In genomic region chr19:42224940-42225717, GRCh38 we compare ENCODE assay signal across 22 cellular contexts. TPM values are rescaled to one million over a fixed set of nuclear protein-coding genes. Genes with fewer than 3 reads are reported as not detected.
DNase-seq lines count a peak whose midpoint lies in the region; ATAC-seq, FAIRE-seq and TF ChIP-seq lines count a peak whose summit lies in the region.
"Had no signal": no experiment of that assay in that cellular context is flagged by ENCODE, and none has a peak within 500 bp of the region (broad histone marks: within the 10 kb centered on the region; RNA-seq: fewer than 3 reads in every experiment).

No MANE protein-coding gene starts in this region.

- peaks cover 25 to 35% of the 10 kb centered on the region in 2 experiments for H3K36me3 ChIP-seq in HepG2 (replicated peaks in 1 of 2; ENCODE audit: control insufficient read depth in 1 of 2, insufficient read depth in 2 of 2, low read length in 2 of 2)
- peaks cover 0 to 33% (median 6%) of the 10 kb centered on the region in 4 donors for H3K36me3 ChIP-seq in right lobe of liver
- peaks cover 48 to 53% of the 10 kb centered on the region in 2 experiments for H3K36me3 ChIP-seq in trophoblast cell (ENCODE audit: control insufficient read depth in 1 of 2, insufficient read depth in 2 of 2, low read length in 2 of 2)

- H3K9ac ChIP-seq in HepG2 (ENCODE audit: insufficient read depth, low read depth, low read length) (no peak overlapping the region), trophoblast cell (ENCODE audit: low read length) (no peak overlapping the region)
- H3K9ac ChIP-seq: BLaER1 treated with 17β-estradiol and CSF1 and Interleukin-3, amounts not matched to agents 10 nM and 100 nM had no signal

- H4K12ac ChIP-seq in trophoblast cell (ENCODE audit: low read depth, low read length): no peak overlapping the region

- H3K23ac ChIP-seq in trophoblast cell (ENCODE audit: low read length): no peak overlapping the region

- no peak for FAIRE-seq in HepG2 (lab: Jason Lieb, UNC)
- FAIRE-seq: A549, D721Med, GM19239, H54, RCC 7860 had no signal

- no peak overlapping the region for H2BK120ac ChIP-seq in trophoblast cell (ENCODE audit: insufficient read depth, low read length, poor library complexity)

- H3K4ac ChIP-seq in trophoblast cell (ENCODE audit: low read depth, low read length): no peak overlapping the region

- no peaks in the 10 kb centered on the region for H3K9me3 ChIP-seq in HepG2 (ENCODE audit: low read length)
- no peaks in the 10 kb centered on the region for H3K9me3 ChIP-seq in right lobe of liver
- H3K9me3 ChIP-seq in trophoblast cell (ENCODE audit: insufficient read depth, low read depth, low read length): no peaks in the 10 kb centered on the region
- H3K9me3 ChIP-seq: A549; BLaER1 treated with 17β-estradiol and CSF1 and Interleukin-3, amounts not matched to agents 10 nM and 100 nM; MG63; SJSA1 had no signal

- peaks cover 13% of the 10 kb centered on the region for H3K4me1 Mint-ChIP-seq in endothelial cell (ENCODE audit: unreplicated experiment)

- H2AFZ ChIP-seq in HepG2 (ENCODE audit: low read length) (no peak overlapping the region), trophoblast cell (ENCODE audit: insufficient read depth, low read length, poor library complexity) (no peak overlapping the region)

- H3K27me3 ChIP-seq in HepG2 (ENCODE audit: control insufficient read depth in 1 of 2, insufficient read depth in 2 of 2, low read length in 2 of 2) (no peaks in the 10 kb centered on the region; a peak in 1 of 5 replicates), right lobe of liver (no peaks in the 10 kb centered on the region), trophoblast cell (ENCODE audit: insufficient read depth, low read length) (no peaks in the 10 kb centered on the region)
- H3K27me3 ChIP-seq: BLaER1 treated with 17β-estradiol and CSF1 and Interleukin-3, amounts not matched to agents 10 nM and 100 nM; MG63; SJSA1 had no signal

- CTCF ChIA-PET in HepG2 (lab: Yijun Ruan, JAX; ENCODE audit: low intra/inter-chr PET ratio, low total read pairs): no interaction called here

- BruUV-seq in HepG2 (replicated peaks; lab: Mats Ljungman, UMichigan): no TSS peak

- H3K27ac ChIP-seq in HepG2 (ENCODE audit: extremely low read length, insufficient read depth, low read length) (no peak overlapping the region), right lobe of liver (no peak overlapping the region), trophoblast cell (ENCODE audit: low read depth, low read length) (no peak overlapping the region)
- H3K27ac ChIP-seq: A549; BLaER1 treated with 17β-estradiol and CSF1 and Interleukin-3, amounts not matched to agents 10 nM and 100 nM; SJSA1 had no signal

- 96% methylated on average over 26 of the region's 37 CpGs for WGBS in HepG2 (ENCODE audit: low lambda C conversion rate)
- WGBS in right lobe of liver (ENCODE audit: insufficient coverage, low coverage, low lambda C conversion rate, missing lambda C conversion rate): 96% methylated on average over 5 of the region's 37 CpGs
- 100% methylated on average over 2 of the region's 37 CpGs for WGBS in trophoblast cell (ENCODE audit: extremely low coverage, insufficient coverage, insufficient read length)

- H3K27me3 Mint-ChIP-seq in endothelial cell (ENCODE audit: unreplicated experiment): peaks cover 9% of the 10 kb centered on the region
- H3K27me3 Mint-ChIP-seq: CD4-positive, alpha-beta T cell had no signal

- H3K79me2 ChIP-seq in HepG2 (ENCODE audit: insufficient read depth, low read length): peaks cover 30% of the 10 kb centered on the region
- peaks cover 8% of the 10 kb centered on the region for H3K79me2 ChIP-seq in trophoblast cell (ENCODE audit: control insufficient read depth, insufficient read depth, low read length, poor library complexity)

- no peak for TF ChIP-seq POLR2A in HepG2 (IDR thresholded peaks at IDR 0.05; ENCODE audit: insufficient read depth in 1 of 2, low read depth in 2 of 2, low read length in 2 of 2)
- TF ChIP-seq POLR2A in right lobe of liver (IDR thresholded peaks at IDR 0.05): no peak

- no peak overlapping the region for H2AK5ac ChIP-seq in trophoblast cell (ENCODE audit: low read length)

- TF ChIP-seq CTCF in HepG2 (CRISPR knock-in tag; IDR thresholded peaks at IDR 0.05) (no peak), right lobe of liver (IDR thresholded peaks at IDR 0.05) (no peak), endothelial cell (IDR thresholded peaks at IDR 0.05; ENCODE audit: unreplicated experiment) (no peak)

- no peak overlapping the region for H2BK12ac ChIP-seq in trophoblast cell (ENCODE audit: low read length)

- H3K4me3 ChIP-seq in HepG2 (replicated peaks in 1 of 3; ENCODE audit: insufficient read depth in 1 of 3, low read depth in 2 of 3, low read length in 3 of 3): no peak overlapping the region
- no peak overlapping the region for H3K4me3 ChIP-seq in right lobe of liver
- H3K4me3 ChIP-seq in trophoblast cell (ENCODE audit: low read depth, low read length): no peak overlapping the region
- H3K4me3 ChIP-seq: A549; BLaER1 treated with 17β-estradiol and CSF1 and Interleukin-3, amounts not matched to agents 10 nM and 100 nM; MG63; SJSA1 had no signal

- no peak overlapping the region for H4K91ac ChIP-seq in trophoblast cell (ENCODE audit: low read depth, low read length)

- DNase-seq in HepG2 (ENCODE audit: low spot score) (no peak), right lobe of liver (no peak), endothelial cell (ENCODE audit: low spot score) (no peak), trophoblast cell (no peak)
- DNase-seq: AML-193; CD4-positive, alpha-beta T cell; KG1; MG63; NCI-H1105 treated with DMSO at 0.1 percent for 48 hours; NCI-H146; NCI-H1930; NCI-H2107; NCI-H524 treated with DMSO at 0.1 percent for 48 hours; NCI-H774 had no signal

- peaks cover 5% of the 10 kb centered on the region for H3K79me1 ChIP-seq in trophoblast cell (ENCODE audit: low read length)

- H3K4me1 ChIP-seq in HepG2 (ENCODE audit: insufficient read depth, low read length): peaks cover 46% of the 10 kb centered on the region
- H3K4me1 ChIP-seq in right lobe of liver: peaks cover 0 to 12% (median 4%) of the 10 kb centered on the region in 4 donors
- peaks cover 4 to 6% of the 10 kb centered on the region in 2 experiments for H3K4me1 ChIP-seq in trophoblast cell (ENCODE audit: control insufficient read depth in 1 of 2, insufficient read depth in 2 of 2, low read length in 2 of 2)

- in situ Hi-C loops in HepG2 (cut with HindIII; ENCODE audit: extremely low pct_ligation_motif_present, low pct_unique_long_range_greater_than_20kb): no loop called here

- H3K4me3 Mint-ChIP-seq in endothelial cell (ENCODE audit: unreplicated experiment): peak overlapping the region; percentile 80
- H3K4me3 Mint-ChIP-seq: CD4-positive, alpha-beta T cell had no signal

- intact Hi-C loops in HepG2 (cut with micrococcal nuclease; ENCODE audit: unreplicated experiment): no loop called here
- intact Hi-C loops in right lobe of liver (cut with DNase I): no loop called here

- no peak overlapping the region for H4K8ac ChIP-seq in trophoblast cell (ENCODE audit: low read depth, low read length)

- no peak overlapping the region for H3K18ac ChIP-seq in trophoblast cell (ENCODE audit: low read length)

- H3K4me2 ChIP-seq in HepG2 (ENCODE audit: low read depth, low read length) (no peak overlapping the region), trophoblast cell (ENCODE audit: low read length) (no peak overlapping the region)
- H3K4me2 ChIP-seq: A549; BLaER1 treated with 17β-estradiol and CSF1 and Interleukin-3, amounts not matched to agents 10 nM and 100 nM had no signal

- no peak overlapping the region for H2BK5ac ChIP-seq in trophoblast cell (ENCODE audit: low read depth, low read length, poor library complexity)

- POLR2A ChIA-PET in HepG2 (lab: Yijun Ruan, JAX): interaction anchor here (0.8 to 2.3 kb wide), 2 partner anchors 9 to 18 kb away, joined by 3 to 9 read pairs; partner anchors contain the start of gene GSK3A

- no peak for TF ChIP-seq EP300 in HepG2 (IDR thresholded peaks at IDR 0.05; ENCODE audit: low read depth in 2 of 2, low read length in 2 of 2)
- TF ChIP-seq EP300 in HepG2 (CRISPR knock-in tag; IDR thresholded peaks at IDR 0.05; ENCODE audit: borderline replicate concordance): no peak

- no peak overlapping the region for H3K27ac Mint-ChIP-seq in endothelial cell (ENCODE audit: unreplicated experiment)
- H3K27ac Mint-ChIP-seq: CD4-positive, alpha-beta T cell had no signal

- no peak for TF ChIP-seq RAD21 in HepG2 (CRISPR knock-in tag; IDR thresholded peaks at IDR 0.05)

- ATAC-seq in HepG2: no peak
- no peak for ATAC-seq in right lobe of liver
- ATAC-seq in GM21367 (IDR thresholded peaks at IDR 0.05; ENCODE audit: unreplicated experiment): no peak
- ATAC-seq: A549 had no signal

- no peaks in the 10 kb centered on the region for H3K9me3 Mint-ChIP-seq in endothelial cell (ENCODE audit: unreplicated experiment)
- H3K9me3 Mint-ChIP-seq: CD4-positive, alpha-beta T cell had no signal

- peaks cover 6% of the 10 kb centered on the region; the same call in 1 of the 2 replicates for H4K20me1 ChIP-seq in HepG2 (ENCODE audit: insufficient read depth, low read length)

- no peak overlapping the region for H3K14ac ChIP-seq in trophoblast cell (ENCODE audit: low read length)

- peaks cover 33% of the 10 kb centered on the region for H3K36me3 Mint-ChIP-seq in endothelial cell (ENCODE audit: low read depth, unreplicated experiment)

RNA-seq across cellular contexts. Expression of gene ZNF526, which starts 5.0 kb away (rescaled TPM):
- total RNA-seq in HepG2 (2016; rRNA removed; fragmentation: Illumina TruSeq; extraction: Trizol) (8.4 and 8.5 TPM in 2 replicates), right lobe of liver (1 to 10 TPM; 1.9 to 3.9 (median 3.4) TPM), endothelial cell (ENCODE audit: unreplicated experiment) (13.9 TPM)
- total RNA-seq in HepG2 (2016; cell fraction: cytosol; rRNA removed; fragmentation: Illumina TruSeq; extraction: Trizol; ENCODE audit: low read depth): 3.2 and 4.1 TPM in 2 replicates
- total RNA-seq in HepG2 (2016; cell fraction: insoluble cytoplasmic fraction; rRNA removed; fragmentation: Illumina TruSeq; extraction: Trizol): 7.8 and 8.2 TPM in 2 replicates
- 7.8 and 8.0 TPM in 2 replicates for total RNA-seq in HepG2 (2016; cell fraction: membrane; rRNA removed; fragmentation: Illumina TruSeq; extraction: Trizol)
- 5.4 and 6.6 TPM in 2 replicates for total RNA-seq in HepG2 (2016; cell fraction: nucleus; rRNA removed; fragmentation: Illumina TruSeq; extraction: Trizol)
- polyA plus RNA-seq in HepG2 (2011; rRNA removed): 3.3 and 4.3 TPM in 2 replicates
- 1.6 and 1.7 TPM in 2 replicates for polyA plus RNA-seq in HepG2 (2011; cell fraction: cytosol; rRNA removed)
- 6.8 and 7.0 TPM in 2 replicates for polyA plus RNA-seq in HepG2 (2011; cell fraction: nucleus; rRNA removed)
- polyA plus RNA-seq in HepG2 (2012): 4.9 and 5.8 TPM in 2 replicates
- polyA plus RNA-seq in HepG2 (2016; cell fraction: cytosol; fragmentation: Illumina TruSeq; extraction: Trizol; ENCODE audit: low read depth): 0.61 and 0.84 TPM in 2 replicates
- polyA plus RNA-seq in HepG2 (2016; cell fraction: insoluble cytoplasmic fraction; fragmentation: Illumina TruSeq; extraction: Trizol; ENCODE audit: low read depth): 3.0 and 6.6 TPM in 2 replicates
- polyA plus RNA-seq in HepG2 (2016; cell fraction: membrane; fragmentation: Illumina TruSeq; extraction: Trizol; ENCODE audit: low read depth): 1.2 and 1.8 TPM in 2 replicates
- polyA plus RNA-seq in HepG2 (2016; cell fraction: nucleus; fragmentation: Illumina TruSeq; extraction: Trizol; ENCODE audit: insufficient read depth, low read depth): 4.9 and 6.7 TPM in 2 replicates
- 12.7 and 19.4 TPM in 2 replicates for polyA minus RNA-seq in HepG2 (2011; rRNA and poly(A)+ RNA removed; ENCODE audit: low replicate concordance)
- polyA minus RNA-seq in HepG2 (2011; cell fraction: cytosol; rRNA and poly(A)+ RNA removed): 2.9 and 4.0 TPM in 2 replicates
- 8.8 and 9.3 TPM in 2 replicates for polyA minus RNA-seq in HepG2 (2011; cell fraction: nucleus; rRNA and poly(A)+ RNA removed)
- polyA plus RNA-seq in trophoblast cell (2013): 6.7 and 6.9 TPM in 2 replicates

RNA-seq across cellular contexts. Expression of gene DEDD2, which starts 7.7 kb away (rescaled TPM):
- total RNA-seq in HepG2 (2016; rRNA removed; fragmentation: Illumina TruSeq; extraction: Trizol) (14.7 and 19.2 TPM in 2 replicates), right lobe of liver (10 to 100 TPM in 5 of 6 experiments, 1 to 10 TPM in 1; 8.1 to 18.0 (median 15.0) TPM), endothelial cell (ENCODE audit: unreplicated experiment) (27.1 TPM)
- 9.6 and 10.0 TPM in 2 replicates for total RNA-seq in HepG2 (2016; cell fraction: cytosol; rRNA removed; fragmentation: Illumina TruSeq; extraction: Trizol; ENCODE audit: low read depth)
- total RNA-seq in HepG2 (2016; cell fraction: insoluble cytoplasmic fraction; rRNA removed; fragmentation: Illumina TruSeq; extraction: Trizol): 16.1 and 18.5 TPM in 2 replicates
- total RNA-seq in HepG2 (2016; cell fraction: membrane; rRNA removed; fragmentation: Illumina TruSeq; extraction: Trizol): 27.2 and 29.6 TPM in 2 replicates
- total RNA-seq in HepG2 (2016; cell fraction: nucleus; rRNA removed; fragmentation: Illumina TruSeq; extraction: Trizol): 6.8 and 8.3 TPM in 2 replicates
- 24.7 and 26.1 TPM in 2 replicates for polyA plus RNA-seq in HepG2 (2011; rRNA removed)
- 25.5 and 32.8 TPM in 2 replicates for polyA plus RNA-seq in HepG2 (2011; cell fraction: cytosol; rRNA removed)
- 26.7 and 26.8 TPM in 2 replicates for polyA plus RNA-seq in HepG2 (2011; cell fraction: nucleus; rRNA removed)
- polyA plus RNA-seq in HepG2 (2012): 11.1 and 19.5 TPM in 2 replicates
- polyA plus RNA-seq in HepG2 (2016; cell fraction: cytosol; fragmentation: Illumina TruSeq; extraction: Trizol; ENCODE audit: low read depth): 10.7 and 11.1 TPM in 2 replicates
- 19.2 and 19.5 TPM in 2 replicates for polyA plus RNA-seq in HepG2 (2016; cell fraction: insoluble cytoplasmic fraction; fragmentation: Illumina TruSeq; extraction: Trizol; ENCODE audit: low read depth)
- polyA plus RNA-seq in HepG2 (2016; cell fraction: membrane; fragmentation: Illumina TruSeq; extraction: Trizol; ENCODE audit: low read depth): 23.2 and 25.7 TPM in 2 replicates
- polyA plus RNA-seq in HepG2 (2016; cell fraction: nucleus; fragmentation: Illumina TruSeq; extraction: Trizol; ENCODE audit: insufficient read depth, low read depth): 16.9 and 21.4 TPM in 2 replicates
- polyA minus RNA-seq in HepG2 (2011; rRNA and poly(A)+ RNA removed; ENCODE audit: low replicate concordance): 15.6 and 26.0 TPM in 2 replicates
- polyA minus RNA-seq in HepG2 (2011; cell fraction: cytosol; rRNA and poly(A)+ RNA removed): 6.8 and 8.3 TPM in 2 replicates
- polyA minus RNA-seq in HepG2 (2011; cell fraction: nucleus; rRNA and poly(A)+ RNA removed): 5.0 and 7.2 TPM in 2 replicates
- polyA plus RNA-seq in trophoblast cell (2013): 44.2 and 47.8 TPM in 2 replicates

RNA-seq across cellular contexts. Expression of gene GSK3A, which starts 17.3 kb away (rescaled TPM):
- 14.8 and 16.9 TPM in 2 replicates for total RNA-seq in HepG2 (2016; rRNA removed; fragmentation: Illumina TruSeq; extraction: Trizol)
- 16.1 and 22.9 TPM in 2 replicates for total RNA-seq in HepG2 (2016; cell fraction: cytosol; rRNA removed; fragmentation: Illumina TruSeq; extraction: Trizol; ENCODE audit: low read depth)
- total RNA-seq in HepG2 (2016; cell fraction: insoluble cytoplasmic fraction; rRNA removed; fragmentation: Illumina TruSeq; extraction: Trizol): 11.4 and 17.4 TPM in 2 replicates
- 31.4 and 34.4 TPM in 2 replicates for total RNA-seq in HepG2 (2016; cell fraction: membrane; rRNA removed; fragmentation: Illumina TruSeq; extraction: Trizol)
- total RNA-seq in HepG2 (2016; cell fraction: nucleus; rRNA removed; fragmentation: Illumina TruSeq; extraction: Trizol): 9.7 and 11.2 TPM in 2 replicates
- polyA plus RNA-seq in HepG2 (2011; rRNA removed): 52.5 and 56.5 TPM in 2 replicates
- 33.8 and 36.7 TPM in 2 replicates for polyA plus RNA-seq in HepG2 (2011; cell fraction: cytosol; rRNA removed)
- polyA plus RNA-seq in HepG2 (2011; cell fraction: nucleus; rRNA removed): 33.5 and 34.5 TPM in 2 replicates
- 25.2 and 25.7 TPM in 2 replicates for polyA plus RNA-seq in HepG2 (2012)
- polyA plus RNA-seq in HepG2 (2016; cell fraction: cytosol; fragmentation: Illumina TruSeq; extraction: Trizol; ENCODE audit: low read depth): 41.6 and 46.1 TPM in 2 replicates
- 45.9 and 55.0 TPM in 2 replicates for polyA plus RNA-seq in HepG2 (2016; cell fraction: insoluble cytoplasmic fraction; fragmentation: Illumina TruSeq; extraction: Trizol; ENCODE audit: low read depth)
- 67.9 and 73.5 TPM in 2 replicates for polyA plus RNA-seq in HepG2 (2016; cell fraction: membrane; fragmentation: Illumina TruSeq; extraction: Trizol; ENCODE audit: low read depth)
- polyA plus RNA-seq in HepG2 (2016; cell fraction: nucleus; fragmentation: Illumina TruSeq; extraction: Trizol; ENCODE audit: insufficient read depth, low read depth): 44.2 and 47.7 TPM in 2 replicates
- polyA minus RNA-seq in HepG2 (2011; rRNA and poly(A)+ RNA removed; ENCODE audit: low replicate concordance): 34.3 and 51.6 TPM in 2 replicates
- 9.1 and 14.1 TPM in 2 replicates for polyA minus RNA-seq in HepG2 (2011; cell fraction: cytosol; rRNA and poly(A)+ RNA removed)
- 5.2 and 6.8 TPM in 2 replicates for polyA minus RNA-seq in HepG2 (2011; cell fraction: nucleus; rRNA and poly(A)+ RNA removed)
- total RNA-seq in right lobe of liver: 10 to 100 TPM; 12.3 to 14.8 (median 13.5) TPM
- total RNA-seq in endothelial cell (ENCODE audit: unreplicated experiment): 54.4 TPM
- polyA plus RNA-seq in trophoblast cell (2013): 77.6 and 78.9 TPM in 2 replicates

RNA-seq across cellular contexts. Expression of gene ERF, which starts 29.8 kb away (rescaled TPM):
- total RNA-seq in HepG2 (2016; rRNA removed; fragmentation: Illumina TruSeq; extraction: Trizol) (43.2 and 67.1 TPM in 2 replicates), right lobe of liver (10 to 100 TPM; 15.4 to 35.7 (median 30.5) TPM), endothelial cell (ENCODE audit: unreplicated experiment) (109 TPM)
- total RNA-seq in HepG2 (2016; cell fraction: cytosol; rRNA removed; fragmentation: Illumina TruSeq; extraction: Trizol; ENCODE audit: low read depth): 54.9 and 66.8 TPM in 2 replicates
- 35.3 and 68.2 TPM in 2 replicates for total RNA-seq in HepG2 (2016; cell fraction: insoluble cytoplasmic fraction; rRNA removed; fragmentation: Illumina TruSeq; extraction: Trizol)
- 104 and 115 TPM in 2 replicates for total RNA-seq in HepG2 (2016; cell fraction: membrane; rRNA removed; fragmentation: Illumina TruSeq; extraction: Trizol)
- total RNA-seq in HepG2 (2016; cell fraction: nucleus; rRNA removed; fragmentation: Illumina TruSeq; extraction: Trizol): 31.2 and 38.3 TPM in 2 replicates
- 62.5 and 69.9 TPM in 2 replicates for polyA plus RNA-seq in HepG2 (2011; rRNA removed)
- polyA plus RNA-seq in HepG2 (2011; cell fraction: cytosol; rRNA removed): 36.9 and 45.9 TPM in 2 replicates
- polyA plus RNA-seq in HepG2 (2011; cell fraction: nucleus; rRNA removed): 109 and 170 TPM in 2 replicates
- 38.4 and 44.3 TPM in 2 replicates for polyA plus RNA-seq in HepG2 (2012)
- 30.4 TPM in 2 replicates for polyA plus RNA-seq in HepG2 (2016; cell fraction: cytosol; fragmentation: Illumina TruSeq; extraction: Trizol; ENCODE audit: low read depth)
- polyA plus RNA-seq in HepG2 (2016; cell fraction: insoluble cytoplasmic fraction; fragmentation: Illumina TruSeq; extraction: Trizol; ENCODE audit: low read depth): 56.4 and 79.4 TPM in 2 replicates
- polyA plus RNA-seq in HepG2 (2016; cell fraction: membrane; fragmentation: Illumina TruSeq; extraction: Trizol; ENCODE audit: low read depth): 55.2 and 69.1 TPM in 2 replicates
- 77.4 and 89.7 TPM in 2 replicates for polyA plus RNA-seq in HepG2 (2016; cell fraction: nucleus; fragmentation: Illumina TruSeq; extraction: Trizol; ENCODE audit: insufficient read depth, low read depth)
- 39.2 and 85.5 TPM in 2 replicates for polyA minus RNA-seq in HepG2 (2011; rRNA and poly(A)+ RNA removed; ENCODE audit: low replicate concordance)
- 38.3 and 50.2 TPM in 2 replicates for polyA minus RNA-seq in HepG2 (2011; cell fraction: cytosol; rRNA and poly(A)+ RNA removed)
- 40.9 and 56.5 TPM in 2 replicates for polyA minus RNA-seq in HepG2 (2011; cell fraction: nucleus; rRNA and poly(A)+ RNA removed)
- polyA plus RNA-seq in trophoblast cell (2013): 49.3 and 50.2 TPM in 2 replicates

RNA-seq across cellular contexts. Expression of gene CIC, which starts 43.9 kb away (rescaled TPM):
- 5.4 and 8.0 TPM in 2 replicates for total RNA-seq in HepG2 (2016; rRNA removed; fragmentation: Illumina TruSeq; extraction: Trizol)
- total RNA-seq in HepG2 (2016; cell fraction: cytosol; rRNA removed; fragmentation: Illumina TruSeq; extraction: Trizol; ENCODE audit: low read depth): 1.5 and 1.8 TPM in 2 replicates
- total RNA-seq in HepG2 (2016; cell fraction: insoluble cytoplasmic fraction; rRNA removed; fragmentation: Illumina TruSeq; extraction: Trizol): 5.2 and 7.8 TPM in 2 replicates
- total RNA-seq in HepG2 (2016; cell fraction: membrane; rRNA removed; fragmentation: Illumina TruSeq; extraction: Trizol): 4.6 and 4.9 TPM in 2 replicates
- total RNA-seq in HepG2 (2016; cell fraction: nucleus; rRNA removed; fragmentation: Illumina TruSeq; extraction: Trizol): 10.4 and 12.3 TPM in 2 replicates
- 5.9 and 8.3 TPM in 2 replicates for polyA plus RNA-seq in HepG2 (2011; rRNA removed)
- polyA plus RNA-seq in HepG2 (2011; cell fraction: cytosol; rRNA removed): 3.3 and 5.6 TPM in 2 replicates
- polyA plus RNA-seq in HepG2 (2011; cell fraction: nucleus; rRNA removed): 60.6 and 75.8 TPM in 2 replicates
- polyA plus RNA-seq in HepG2 (2012): 17.6 and 25.1 TPM in 2 replicates
- 1.7 and 1.9 TPM in 2 replicates for polyA plus RNA-seq in HepG2 (2016; cell fraction: cytosol; fragmentation: Illumina TruSeq; extraction: Trizol; ENCODE audit: low read depth)
- 10.1 and 16.9 TPM in 2 replicates for polyA plus RNA-seq in HepG2 (2016; cell fraction: insoluble cytoplasmic fraction; fragmentation: Illumina TruSeq; extraction: Trizol; ENCODE audit: low read depth)
- polyA plus RNA-seq in HepG2 (2016; cell fraction: membrane; fragmentation: Illumina TruSeq; extraction: Trizol; ENCODE audit: low read depth): 5.7 and 6.0 TPM in 2 replicates
- polyA plus RNA-seq in HepG2 (2016; cell fraction: nucleus; fragmentation: Illumina TruSeq; extraction: Trizol; ENCODE audit: insufficient read depth, low read depth): 61.0 and 65.4 TPM in 2 replicates
- polyA minus RNA-seq in HepG2 (2011; rRNA and poly(A)+ RNA removed; ENCODE audit: low replicate concordance): 3.6 and 7.9 TPM in 2 replicates
- polyA minus RNA-seq in HepG2 (2011; cell fraction: cytosol; rRNA and poly(A)+ RNA removed): 9.1 and 10.8 TPM in 2 replicates
- polyA minus RNA-seq in HepG2 (2011; cell fraction: nucleus; rRNA and poly(A)+ RNA removed): 14.7 and 15.5 TPM in 2 replicates
- 10 to 100 TPM; 19.9 to 53.6 (median 35.2) TPM for total RNA-seq in right lobe of liver
- 85.7 TPM for total RNA-seq in endothelial cell (ENCODE audit: unreplicated experiment)
- 36.7 and 39.1 TPM in 2 replicates for polyA plus RNA-seq in trophoblast cell (2013)
